Comparison of ENCODE assay signal across 8 cellular contexts in genomic region chr7:83648464-83649241, GRCh38. TPM values are rescaled to one million over a fixed set of nuclear protein-coding genes. Genes with fewer than 3 reads are reported as not detected.
DNase-seq lines count a peak whose midpoint lies in the region; ATAC-seq, FAIRE-seq and TF ChIP-seq lines count a peak whose summit lies in the region.

Gene SEMA3E, minus strand, starts transcription at chr7:83649139.

- H3K9me3 ChIP-seq in ascending aorta, result no peaks in the 10 kb centered on the region
- no peaks in the 10 kb centered on the region for H3K9me3 ChIP-seq in keratinocyte (ENCODE audit: control insufficient read depth, low read depth, low read length)
- H3K9me3 ChIP-seq in CD8-positive, alpha-beta memory T cell (ENCODE audit: low read length), result no peaks in the 10 kb centered on the region

- no peaks in the 10 kb centered on the region for H4K20me1 ChIP-seq in keratinocyte (ENCODE audit: control insufficient read depth, extremely low read depth, insufficient read depth, low read length)

- H3K79me2 ChIP-seq in keratinocyte (ENCODE audit: control insufficient read depth, insufficient read depth, low read length), result no peaks in the 10 kb centered on the region

- H3K27me3 Mint-ChIP-seq in CD8-positive, alpha-beta memory T cell, result no peaks in the 10 kb centered on the region

- intact Hi-C loops in ascending aorta (cut with DNase I), result no loop called here

- H3K36me3 ChIP-seq in ascending aorta (no peaks in the 10 kb centered on the region), keratinocyte (ENCODE audit: control insufficient read depth in 2 of 2, extremely low read depth in 1 of 2, insufficient read depth in 2 of 2, low read length in 2 of 2) (no peaks in the 10 kb centered on the region)
- H3K36me3 ChIP-seq in CD8-positive, alpha-beta memory T cell (ENCODE audit: insufficient read depth, low read length), result no peaks in the 10 kb centered on the region

- dilution Hi-C loops in keratinocyte (cut with MboI; ENCODE audit: extremely low pct_ligation_motif_present, low sequenced_read_pairs), result no loop called here

- CTCF ChIA-PET in HEK293T (lab: Yijun Ruan, JAX), result no interaction called here
- CTCF ChIA-PET in CD8-positive, alpha-beta memory T cell (lab: Charles Lee), result no interaction called here

- H3K27ac ChIP-seq in ascending aorta, result no peak within 1 kb of the TSS
- H3K27ac ChIP-seq in keratinocyte (ENCODE audit: control insufficient read depth, insufficient read depth, low read length), result no peak within 1 kb of the TSS
- no peak within 1 kb of the TSS for H3K27ac ChIP-seq in temporal lobe (ENCODE audit: low read depth, low read length)
- H3K27ac ChIP-seq in CD8-positive, alpha-beta memory T cell (ENCODE audit: low read depth, low read length), result no peak within 1 kb of the TSS

- H3K4me3 ChIP-seq in ascending aorta (peak within 1 kb of the TSS; percentile 41 to 45), keratinocyte (ENCODE audit: control insufficient read depth in 2 of 3, extremely low read depth in 1 of 3, insufficient read depth in 2 of 3, low read depth in 1 of 3, low read length in 3 of 3) (peak within 1 kb of the TSS; percentile 31 to 60 (median 55))
- no peak within 1 kb of the TSS for H3K4me3 ChIP-seq in CD8-positive, alpha-beta memory T cell (ENCODE audit: low read length)

- peak within 1 kb of the TSS; percentile 29 for H3K9ac ChIP-seq in keratinocyte (ENCODE audit: control insufficient read depth, extremely low read depth, insufficient read depth, low read length)

- TF ChIP-seq CTCF in ascending aorta (IDR thresholded peaks at IDR 0.05) (no peak), keratinocyte (optimal IDR thresholded peaks at IDR 0.05 in 1 of 3, IDR thresholded peaks at IDR 0.05 in 1 of 3, conservative IDR thresholded peaks at IDR 0.05 in 1 of 3; ENCODE audit: extremely low read depth in 1 of 3, insufficient read depth in 2 of 3, low read length in 3 of 3) (no peak)

- H3K4me1 Mint-ChIP-seq in CD8-positive, alpha-beta memory T cell, result no peaks in the 10 kb centered on the region

- H3K9me1 ChIP-seq in keratinocyte (ENCODE audit: control insufficient read depth, extremely low read depth, insufficient read depth, low read length), result no peaks in the 10 kb centered on the region

- TF ChIP-seq POLR2A in GM12891 (IDR thresholded peaks at IDR 0.05; ENCODE audit: low read depth, low read length), result no peak

- peak within 1 kb of the TSS; percentile 91 for H3K4me2 ChIP-seq in keratinocyte (ENCODE audit: control insufficient read depth, extremely low read depth, insufficient read depth, low read depth, low read length)

- H3K9me3 Mint-ChIP-seq in CD8-positive, alpha-beta memory T cell, result peaks cover 7 to 16% (median 10%) of the 10 kb centered on the region in 5 donors

- POLR2A ChIA-PET in HEK293T (lab: Yijun Ruan, JAX), result interaction anchor here (0.7 kb wide), 1 partner anchor 31 kb away, joined by 3 read pairs; no protein-coding TSS in a partner anchor
- POLR2A ChIA-PET in CD8-positive, alpha-beta memory T cell (lab: Charles Lee), result no interaction called here

- H3K27me3 ChIP-seq in ascending aorta, result no peaks in the 10 kb centered on the region
- peaks cover 8% of the 10 kb centered on the region for H3K27me3 ChIP-seq in keratinocyte (ENCODE audit: control insufficient read depth, extremely low read depth, insufficient read depth, low read length)
- no peaks in the 10 kb centered on the region for H3K27me3 ChIP-seq in CD8-positive, alpha-beta memory T cell (ENCODE audit: insufficient read depth, low read length, poor library complexity, severe bottlenecking)

- H2AFZ ChIP-seq in keratinocyte (ENCODE audit: control insufficient read depth, low read length), result peak within 1 kb of the TSS; percentile 95

- H3K4me3 Mint-ChIP-seq in CD8-positive, alpha-beta memory T cell, result no peak within 1 kb of the TSS

- DNase-seq in HEK293T (ENCODE audit: extremely low spot score) (peak; percentile 60), ascending aorta (ENCODE audit: low spot score in 2 of 2) (peak in 1 of 2 donors; percentile 61), keratinocyte (ENCODE audit: low read depth, low spot score) (no peak), GM12891 (ENCODE audit: insufficient read length, low spot score) (no peak)
- no peak for DNase-seq in CD8-positive, alpha-beta memory T cell

- no peaks in the 10 kb centered on the region for H3K36me3 Mint-ChIP-seq in CD8-positive, alpha-beta memory T cell

- FAIRE-seq in keratinocyte (lab: Jason Lieb, UNC), result peak; percentile 32
- FAIRE-seq in GM12891 (lab: Jason Lieb, UNC), result no peak

- ATAC-seq in GM21390 (IDR thresholded peaks at IDR 0.05; ENCODE audit: unreplicated experiment) (no peak), HG03439 (IDR thresholded peaks at IDR 0.05; ENCODE audit: unreplicated experiment) (no peak)

- no peaks in the 10 kb centered on the region for H3K4me1 ChIP-seq in ascending aorta
- H3K4me1 ChIP-seq in keratinocyte (ENCODE audit: control insufficient read depth, extremely low read depth, insufficient read depth, low read length), result peaks cover 6% of the 10 kb centered on the region
- H3K4me1 ChIP-seq in CD8-positive, alpha-beta memory T cell (ENCODE audit: insufficient read depth, low read length), result no peaks in the 10 kb centered on the region

- no peak within 1 kb of the TSS for H3K27ac Mint-ChIP-seq in CD8-positive, alpha-beta memory T cell

TF ChIP-seq in HEK293T, 16 proteins besides CTCF, POLR2A, EP300 and RAD21:
- no peak for TF ChIP-seq FOXA1 (IDR thresholded peaks at IDR 0.05)
- TF ChIP-seq FOXM1 (IDR thresholded peaks at IDR 0.05; ENCODE audit: borderline replicate concordance), result no peak
- no peak for TF ChIP-seq ELF4 (IDR thresholded peaks at IDR 0.05)
- no peak for TF ChIP-seq FOXK2 (IDR thresholded peaks at IDR 0.05)
- TF ChIP-seq SUZ12 (IDR thresholded peaks at IDR 0.05), result no peak
- TF ChIP-seq TARDBP (IDR thresholded peaks at IDR 0.05), result no peak
- peak; percentile 58 for TF ChIP-seq L3MBTL2 (conservative IDR thresholded peaks at IDR 0.05)
- no peak for TF ChIP-seq SP1 (IDR thresholded peaks at IDR 0.05)
- no peak for TF ChIP-seq HDGF (IDR thresholded peaks at IDR 0.05; ENCODE audit: borderline replicate concordance)
- TF ChIP-seq BHLHE40 (IDR thresholded peaks at IDR 0.05; ENCODE audit: borderline replicate concordance), result no peak
- no peak for TF ChIP-seq NFRKB (IDR thresholded peaks at IDR 0.05)
- peak; percentile 94 for TF ChIP-seq ZNF384 (IDR thresholded peaks at IDR 0.05)
TF ChIP-seq in HEK293T: peak in this region for 2.

TF ChIP-seq in GM12891, 5 proteins besides CTCF, POLR2A, EP300 and RAD21:
- TF ChIP-seq POLR2AphosphoS5 (IDR thresholded peaks at IDR 0.05; ENCODE audit: low read depth, low read length), result no peak

RNA-seq across cellular contexts. Expression of gene SEMA3E, which starts in this region (rescaled TPM):
- total RNA-seq in ascending aorta (4.3 TPM), temporal lobe (36.9 TPM)
- 0.15 to 0.91 TPM (median 0.21 TPM) in 3 replicates for polyA plus RNA-seq in keratinocyte
- polyA plus RNA-seq in keratinocyte (2011; ENCODE audit: low read depth), result 0.62 TPM
- polyA plus RNA-seq in keratinocyte (2011; cell fraction: cytosol; rRNA removed), result 0.10 and 0.11 TPM in 2 replicates
- polyA plus RNA-seq in keratinocyte (2011; cell fraction: nucleus; rRNA removed), result 1.6 and 2.3 TPM in 2 replicates
- polyA plus RNA-seq in keratinocyte (2012; ENCODE audit: low replicate concordance), result 0.23 and 0.41 TPM in 2 replicates
- 0.33 to 8.3 TPM (median 1.4 TPM) in 3 replicates for polyA minus RNA-seq in keratinocyte
- polyA minus RNA-seq in keratinocyte (2011; cell fraction: cytosol; rRNA and poly(A)+ RNA removed), result 1.5 TPM
- 1.6 and 7.4 TPM in 2 replicates for polyA minus RNA-seq in keratinocyte (2011; cell fraction: nucleus; rRNA and poly(A)+ RNA removed)
- total RNA-seq in CD8-positive, alpha-beta memory T cell, result not detected
- polyA plus RNA-seq in CD8-positive, alpha-beta memory T cell, result not detected
- not detected for polyA plus RNA-seq in GM12891 (2012; ENCODE audit: low read depth, missing spikeins)
